In the genomic region with DNA sequence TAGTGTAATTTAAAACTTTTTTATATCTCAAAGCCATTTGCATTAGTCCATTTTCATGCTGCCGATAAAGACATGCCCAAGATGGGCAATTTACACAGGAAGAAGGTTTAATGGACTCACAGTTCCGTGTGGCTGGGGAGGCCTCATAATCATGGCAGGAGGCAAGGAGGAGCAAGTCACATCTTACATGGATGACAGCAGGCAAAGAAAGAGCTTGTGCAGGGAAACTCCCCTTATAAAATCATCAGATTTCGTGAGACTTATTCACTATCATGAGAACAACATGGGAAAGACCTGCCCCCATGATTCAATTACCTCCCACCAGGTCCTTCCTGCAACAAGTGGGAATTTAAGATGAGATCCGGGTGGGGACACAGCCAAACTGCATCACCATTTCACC, we compare ENCODE assay signal across 7 cellular contexts. TPM values are rescaled to one million over a fixed set of nuclear protein-coding genes. Genes with fewer than 3 reads are reported as not detected.
"Had no signal": no experiment of that assay in that cellular context is flagged by ENCODE, and none has a peak within 500 bp of the region (broad histone marks: within the 10 kb centered on the region; RNA-seq: fewer than 3 reads in every experiment).

No MANE protein-coding gene starts in this region.

RNA-seq across cellular contexts. Expression of a gene that starts 2.8 kb away (rescaled TPM):
- total RNA-seq: activated CD4-positive, alpha-beta memory T cell treated with anti-CD3 and anti-CD28 coated beads, Interleukin-2, amount 10 ng/mL, durations not matched to agents 7 days and 5 days; activated CD4-positive, alpha-beta T cell treated with anti-CD3 and anti-CD28 coated beads for 36 hours; activated CD4-positive, alpha-beta T cell treated with anti-CD3 and anti-CD28 coated beads, Interleukin-2, amount 10 ng/mL, durations not matched to agents 7 days and 5 days; activated CD8-positive, alpha-beta memory T cell treated with anti-CD3 and anti-CD28 coated beads, Interleukin-2, amount 10 ng/mL, durations not matched to agents 7 days and 5 days; activated CD8-positive, alpha-beta T cell treated with anti-CD3 and anti-CD28 coated beads, Interleukin-2, amount 10 ng/mL, durations not matched to agents 7 days and 5 days; activated naive CD8-positive, alpha-beta T cell treated with anti-CD3 and anti-CD28 coated beads, Interleukin-2, amount 10 ng/mL, durations not matched to agents 7 days and 5 days; activated T-helper 2 cell treated with anti-CD3 and anti-CD28 coated beads, Interferon-gamma antibody, Interleukin-2, Interleukin-4, amounts not matched to agents 10 μg/mL and 5 μg/mL and 100 μg/mL, durations not matched to agents 14 hours and 24 hours and 36 hours had no signal
